11 cellular contexts compared by ENCODE assay signal in the genomic region with DNA sequence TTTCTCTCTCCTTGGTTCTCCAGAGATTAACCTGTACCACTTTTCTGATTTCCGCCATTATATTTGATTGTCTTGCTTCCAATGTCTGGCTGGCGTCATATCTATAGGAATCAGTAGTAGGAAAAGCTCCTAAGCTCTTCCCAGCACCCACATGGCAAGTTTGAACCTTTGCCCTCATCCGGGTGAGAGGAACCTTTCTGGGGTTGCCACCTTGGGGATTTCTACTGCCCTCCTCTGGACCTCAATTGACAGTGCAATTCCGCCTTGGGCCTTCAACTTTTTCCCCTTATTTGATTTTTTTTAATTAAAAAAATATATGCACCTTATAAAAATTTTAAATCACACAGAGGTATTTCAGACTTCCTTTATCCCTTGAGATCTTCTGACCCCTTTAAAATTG. TPM values are rescaled to one million over a fixed set of nuclear protein-coding genes. Genes with fewer than 3 reads are reported as not detected.
DNase-seq lines count a peak whose midpoint lies in the region; ATAC-seq, FAIRE-seq and TF ChIP-seq lines count a peak whose summit lies in the region.
"Had no signal": no experiment of that assay in that cellular context is flagged by ENCODE, and none has a peak within 500 bp of the region (broad histone marks: within the 10 kb centered on the region; RNA-seq: fewer than 3 reads in every experiment).

No MANE protein-coding gene starts in this region.

- no peak overlapping the region for H3K27ac ChIP-seq in A549

- ATAC-seq in A549 (no peak), GM21786 (IDR thresholded peaks at IDR 0.05; ENCODE audit: unreplicated experiment) (no peak), GM18519 (IDR thresholded peaks at IDR 0.05; ENCODE audit: low FRiP score, unreplicated experiment) (no peak), HG03280 (IDR thresholded peaks at IDR 0.05; ENCODE audit: unreplicated experiment) (no peak)

- TF ChIP-seq CTCF in A549 (IDR thresholded peaks at IDR 0.05): 0 out of 3 replicates have a peak, but pooled peaks have one; percentile 9
- TF ChIP-seq CTCF in GM10266 (IDR thresholded peaks at IDR 0.05; ENCODE audit: control insufficient read depth, insufficient read depth, low read depth, missing control alignments): peak; percentile 16
- TF ChIP-seq CTCF in endothelial cell (IDR thresholded peaks at IDR 0.05; ENCODE audit: unreplicated experiment): peak; percentile 26

- no peak overlapping the region for H3K4me3 Mint-ChIP-seq in endothelial cell (ENCODE audit: unreplicated experiment)

- H3K9me3 ChIP-seq in A549: no peaks in the 10 kb centered on the region
- H3K9me3 ChIP-seq in MG63: no peaks in the 10 kb centered on the region

- WGBS in A549 (ENCODE audit: missing lambda C conversion rate): 39% methylated on average over 4 of the region's 4 CpGs

- H3K27me3 Mint-ChIP-seq in endothelial cell (ENCODE audit: unreplicated experiment): peaks cover 1% of the 10 kb centered on the region

- FAIRE-seq in A549 (lab: Jason Lieb, UNC): no peak

- H3K36me3 ChIP-seq in MG63: no peaks in the 10 kb centered on the region

- no peak overlapping the region for H3K4me3 ChIP-seq in A549
- H3K4me3 ChIP-seq in MG63: no peak overlapping the region

- TF ChIP-seq POLR2A in A549 (IDR thresholded peaks at IDR 0.05; ENCODE audit: low read length): no peak

- no peak overlapping the region for H3K27ac Mint-ChIP-seq in endothelial cell (ENCODE audit: unreplicated experiment)

- TF ChIP-seq EP300 in A549 (IDR thresholded peaks at IDR 0.05): no peak

- POLR2A ChIA-PET in A549 (lab: Yijun Ruan, JAX): no interaction called here

- H3K9me3 Mint-ChIP-seq in endothelial cell (ENCODE audit: unreplicated experiment): no peaks in the 10 kb centered on the region

- no peak overlapping the region for H3K4me2 ChIP-seq in A549

- H3K27me3 ChIP-seq in MG63: no peaks in the 10 kb centered on the region

- no peaks in the 10 kb centered on the region for H3K36me3 Mint-ChIP-seq in endothelial cell (ENCODE audit: low read depth, unreplicated experiment)

- TF ChIP-seq RAD21 in A549 (conservative IDR thresholded peaks at IDR 0.05 in 1 of 2, IDR thresholded peaks at IDR 0.05 in 1 of 2): peak in 1 of 2 experiments; percentile 17; a peak in 1 of 5 replicates

- no peaks in the 10 kb centered on the region for H3K4me1 Mint-ChIP-seq in endothelial cell (ENCODE audit: unreplicated experiment)

- H3K4me1 ChIP-seq in A549: no peaks in the 10 kb centered on the region

- peak; percentile 7 to 32 for DNase-seq in A549 (ENCODE audit: low read depth in 1 of 2, low spot score in 1 of 2)
- peak; percentile 8 for DNase-seq in GM10266 (ENCODE audit: extremely low spot score)
- peak; percentile 1 for DNase-seq in MG63
- no peak for DNase-seq in endothelial cell (ENCODE audit: low spot score)
- no peak for DNase-seq in HPDE6-E6E7 (ENCODE audit: extremely low spot score)
- DNase-seq: activated CD4-positive, alpha-beta T cell treated with anti-CD3 and anti-CD28 coated beads, Interleukin-2, amount 50 U/mL, for 4 hours; NCI-H526 treated with DMSO at 0.1 percent for 48 hours had no signal

- CTCF ChIA-PET in A549 (lab: Yijun Ruan, JAX): no interaction called here

TF ChIP-seq in A549, 52 proteins besides CTCF, POLR2A, EP300 and RAD21:
- TF ChIP-seq, protein P1, sequence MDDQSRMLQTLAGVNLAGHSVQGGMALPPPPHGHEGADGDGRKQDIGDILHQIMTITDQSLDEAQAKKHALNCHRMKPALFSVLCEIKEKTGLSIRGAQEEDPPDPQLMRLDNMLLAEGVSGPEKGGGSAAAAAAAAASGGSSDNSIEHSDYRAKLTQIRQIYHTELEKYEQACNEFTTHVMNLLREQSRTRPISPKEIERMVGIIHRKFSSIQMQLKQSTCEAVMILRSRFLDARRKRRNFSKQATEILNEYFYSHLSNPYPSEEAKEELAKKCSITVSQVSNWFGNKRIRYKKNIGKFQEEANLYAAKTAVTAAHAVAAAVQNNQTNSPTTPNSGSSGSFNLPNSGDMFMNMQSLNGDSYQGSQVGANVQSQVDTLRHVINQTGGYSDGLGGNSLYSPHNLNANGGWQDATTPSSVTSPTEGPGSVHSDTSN (IDR thresholded peaks at IDR 0.05): no peak
- TF ChIP-seq SMC3 (IDR thresholded peaks at IDR 0.05): 0 out of 3 replicates have a peak, but pooled peaks have one; percentile 7
TF ChIP-seq in A549: peak in this region for 1.

RNA-seq across cellular contexts. Expression of a gene that starts 2.0 kb away (rescaled TPM):
- not detected in 2 replicates for polyA plus RNA-seq in A549 (2011; rRNA removed)
- polyA plus RNA-seq in A549 (2012; cell fraction: cytosol; rRNA removed): not detected in 2 replicates
- not detected in 2 replicates for polyA plus RNA-seq in A549 (2012; cell fraction: nucleus; rRNA removed)
- not detected in 3 replicates for polyA plus RNA-seq in A549 (2017; fragmentation: RNase III; extraction: RNeasy Plus Mini Kit Qiagen cat#74134 plus additional on column Dnase treatment)
- polyA minus RNA-seq in A549 (2011; rRNA and poly(A)+ RNA removed): not detected in 2 replicates
- total RNA-seq in MG63 (2014; rRNA removed; shearing (Covaris generic); ENCODE audit: low replicate concordance): not detected in 2 replicates
- not detected for total RNA-seq in endothelial cell (ENCODE audit: unreplicated experiment)
- total RNA-seq: omental fat pad had no signal

RNA-seq across cellular contexts. Expression of a gene that starts 34.4 kb away (rescaled TPM):
- polyA plus RNA-seq in A549 (2011; rRNA removed) (28.6 and 34.3 TPM in 2 replicates), A549 (2017; fragmentation: RNase III; extraction: RNeasy Plus Mini Kit Qiagen cat#74134 plus additional on column Dnase treatment) (14.9 to 16.9 TPM (median 16.4 TPM) in 3 replicates)
- 5.0 and 5.2 TPM in 2 replicates for polyA plus RNA-seq in A549 (2012; cell fraction: cytosol; rRNA removed)
- 3.9 and 6.4 TPM in 2 replicates for polyA plus RNA-seq in A549 (2012; cell fraction: nucleus; rRNA removed)
- polyA minus RNA-seq in A549 (2011; rRNA and poly(A)+ RNA removed): 13.3 and 13.8 TPM in 2 replicates
- total RNA-seq in MG63 (2014; rRNA removed; shearing (Covaris generic); ENCODE audit: low replicate concordance): 33.0 and 38.2 TPM in 2 replicates
- 48.5 TPM for total RNA-seq in endothelial cell (ENCODE audit: unreplicated experiment)

Comparison
In these comparisons a context has a peak if more than half of its experiments do, and no peak if none do; other contexts are left out.
1. DNase-seq: peak in A549 (2 of 2), GM10266 (single experiment) and MG63 (single experiment); none in endothelial cell (single experiment) and HPDE6-E6E7 (single experiment).
2. Peak in every context shown above with its lines, with median percentiles within 50 percentile points of each other: CTCF ChIP-seq.